Comparison of ENCODE assay signal across 8 cellular contexts in the genomic region with DNA sequence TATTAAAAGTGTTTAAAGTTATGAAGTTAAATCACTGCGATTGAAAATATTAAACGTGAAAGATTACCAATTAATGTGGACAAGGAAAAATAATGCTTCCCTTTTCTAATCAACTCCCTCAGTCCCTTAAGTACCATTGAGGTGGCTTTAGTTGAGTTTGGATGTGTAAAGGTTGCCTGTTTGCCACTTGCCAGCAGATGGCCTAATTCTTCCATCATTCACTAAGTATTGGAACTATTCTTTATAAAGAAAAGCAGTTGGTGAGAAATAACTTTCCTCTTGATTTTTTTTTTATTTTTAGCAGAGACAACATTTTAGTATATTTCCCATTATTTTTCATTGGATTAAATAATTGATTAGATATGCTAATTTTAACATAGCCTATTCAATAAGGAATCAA.
A peak's percentile ranks its signal among the peaks of the same experiment; 100 is the strongest.
DNase-seq lines count a peak whose midpoint lies in the region; ATAC-seq, FAIRE-seq and TF ChIP-seq lines count a peak whose summit lies in the region.

No MANE protein-coding gene starts in this region.

- H3K4me1 ChIP-seq in liver (ENCODE audit: control insufficient read depth in 4 of 4, insufficient read depth in 4 of 4, low read length in 3 of 4) = no peaks in the 10 kb centered on the region

- H3K9me3 ChIP-seq in liver (ENCODE audit: control insufficient read depth in 4 of 4, low read length in 3 of 4) = no peaks in the 10 kb centered on the region

- TF ChIP-seq CTCF in liver (IDR thresholded peaks at IDR 0.05; ENCODE audit: low read depth, low read length, missing input control) = no peak

- 22% methylated on average over 2 of the region's 2 CpGs for WGBS in liver

- DNase-seq in DMS53 (lab: John Stamatoyannopoulos, UW) (peak; percentile 65), HT1080 (ENCODE audit: low read depth) (peak; percentile 25), NCI-H1930 (lab: John Stamatoyannopoulos, UW) (no peak)
- DNase-seq in stimulated activated naive CD4-positive, alpha-beta T cell treated with Interleukin-2 at 50 U/mL for 16 hours (lab: John Stamatoyannopoulos, UW) = no peak

- H3K27ac ChIP-seq in liver (ENCODE audit: low read depth in 1 of 2, low read length in 2 of 2) = no peak overlapping the region

- no peaks in the 10 kb centered on the region for H3K27me3 ChIP-seq in liver (ENCODE audit: control insufficient read depth in 4 of 4, insufficient read depth in 4 of 4, low read length in 3 of 4)

- FAIRE-seq in TTC549 (lab: Jason Lieb, UNC) = peak; percentile 87

- peak; percentile 50 to 56 for TF ChIP-seq RAD21 in liver (IDR thresholded peaks at IDR 0.05)

- H3K9ac ChIP-seq in liver (ENCODE audit: low read depth in 1 of 2, low read length in 2 of 2) = no peak overlapping the region

- no peaks in the 10 kb centered on the region for H3K36me3 ChIP-seq in liver (ENCODE audit: control insufficient read depth in 4 of 4, insufficient read depth in 3 of 4, low read depth in 1 of 4, low read length in 3 of 4)

- no peak for ATAC-seq in GM21367 (IDR thresholded peaks at IDR 0.05; ENCODE audit: unreplicated experiment)
- no peak for ATAC-seq in GM21423 (IDR thresholded peaks at IDR 0.05; ENCODE audit: unreplicated experiment)

- no peak overlapping the region for H3K4me3 ChIP-seq in liver (ENCODE audit: low read depth in 1 of 3, low read length in 3 of 3)

TF ChIP-seq in liver, 16 proteins besides CTCF, POLR2A, EP300 and RAD21:
- TF ChIP-seq FOXA1 (IDR thresholded peaks at IDR 0.05) = no peak
- TF ChIP-seq, protein P1, sequence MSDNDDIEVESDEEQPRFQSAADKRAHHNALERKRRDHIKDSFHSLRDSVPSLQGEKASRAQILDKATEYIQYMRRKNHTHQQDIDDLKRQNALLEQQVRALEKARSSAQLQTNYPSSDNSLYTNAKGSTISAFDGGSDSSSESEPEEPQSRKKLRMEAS (IDR thresholded peaks at IDR 0.05) = no peak
- TF ChIP-seq, protein P2, sequence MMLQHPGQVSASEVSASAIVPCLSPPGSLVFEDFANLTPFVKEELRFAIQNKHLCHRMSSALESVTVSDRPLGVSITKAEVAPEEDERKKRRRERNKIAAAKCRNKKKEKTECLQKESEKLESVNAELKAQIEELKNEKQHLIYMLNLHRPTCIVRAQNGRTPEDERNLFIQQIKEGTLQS (IDR thresholded peaks at IDR 0.05) = no peak

Comparison
In these comparisons a context has a peak if more than half of its experiments do, and no peak if none do; other contexts are left out.
1. DNase-seq: peak in DMS53 (single experiment) and HT1080 (single experiment); none in stimulated activated naive CD4-positive, alpha-beta T cell treated with Interleukin-2 at 50 U/mL for 16 hours (single experiment) and NCI-H1930 (0 of 2).